In the genomic region with DNA sequence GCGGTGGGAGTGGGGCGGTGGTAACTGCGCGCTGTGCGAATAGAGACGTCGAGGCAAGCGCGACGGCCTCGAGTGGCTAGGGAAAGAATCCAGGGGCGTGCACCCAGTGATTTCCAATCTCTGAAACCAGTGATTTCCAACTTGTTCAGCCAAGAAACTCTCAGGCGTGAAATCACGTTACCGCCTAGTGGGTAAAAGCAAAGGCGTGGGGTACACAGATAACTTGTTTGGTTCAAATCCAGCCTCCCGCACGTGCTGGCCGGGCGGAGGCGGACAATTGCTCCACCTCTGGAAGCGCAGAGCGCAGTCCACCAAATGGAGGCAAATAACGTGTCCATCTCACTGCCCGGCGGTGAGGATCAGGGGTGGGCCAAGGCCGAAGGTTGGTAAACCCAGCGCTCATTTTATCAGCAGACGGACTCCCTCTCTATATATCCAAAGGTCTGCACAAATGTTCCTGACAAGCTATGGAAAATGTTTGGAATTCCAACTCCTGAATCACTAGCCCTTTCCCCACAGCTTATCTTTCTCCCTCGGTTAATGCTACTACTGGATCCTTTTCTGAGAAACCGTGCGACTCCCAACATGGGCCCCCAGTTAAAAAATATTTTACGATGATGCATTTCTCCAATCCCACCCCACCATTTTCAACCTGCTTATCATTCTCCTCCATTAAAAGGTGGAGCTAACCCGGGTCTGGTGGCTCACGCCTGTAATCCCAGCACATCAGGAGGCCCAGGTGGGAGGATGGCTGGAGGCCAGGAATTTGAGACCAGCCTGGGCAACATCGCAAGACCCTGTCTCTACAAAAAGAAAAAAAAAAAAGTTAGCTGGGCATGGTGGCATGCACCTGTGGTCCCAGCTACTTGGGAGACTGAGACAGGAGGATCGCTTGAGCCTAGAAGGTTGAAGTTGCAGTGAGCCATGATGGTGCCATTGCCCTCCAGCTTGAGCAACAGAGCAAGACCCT, we compare ENCODE assay signal across 8 cellular contexts. TPM values are rescaled to one million over a fixed set of nuclear protein-coding genes. Genes with fewer than 3 reads are reported as not detected.
A peak's percentile ranks its signal among the peaks of the same experiment; 100 is the strongest.
DNase-seq lines count a peak whose midpoint lies in the region; ATAC-seq, FAIRE-seq and TF ChIP-seq lines count a peak whose summit lies in the region.

No MANE protein-coding gene starts in this region.

- no peak for TF ChIP-seq POLR2A in H54 (IDR thresholded peaks at IDR 0.05; ENCODE audit: low read depth, low read length)

- H3K27ac ChIP-seq in RWPE2 (ENCODE audit: poor library complexity, severe bottlenecking) = no peak overlapping the region

- H3K27ac Mint-ChIP-seq in nephron = peak overlapping the region; percentile 83 to 94 (median 93)

- H3K4me1 ChIP-seq in RWPE2 (ENCODE audit: insufficient read depth, poor library complexity, severe bottlenecking) = peaks cover 4% of the 10 kb centered on the region

- FAIRE-seq in H54 (lab: Jason Lieb, UNC) = no peak

- in situ Hi-C loops in KBM-7 (cut with MboI; ENCODE audit: low pct_unique_long_range_greater_than_20kb, low sequenced_read_pairs) = no loop called here

- no peaks in the 10 kb centered on the region for H3K9me3 Mint-ChIP-seq in nephron

- peak overlapping the region; percentile 93 to 97 (median 95) for H3K4me3 Mint-ChIP-seq in nephron

- H3K4me1 Mint-ChIP-seq in nephron = peaks cover 22% of the 10 kb centered on the region

- no peaks in the 10 kb centered on the region for H3K36me3 ChIP-seq in RWPE2 (ENCODE audit: low read depth)

- no peak for TF ChIP-seq CTCF in GM12864 (IDR thresholded peaks at IDR 0.05; ENCODE audit: low read depth, low read length, missing control alignments)
- TF ChIP-seq CTCF in RWPE2 (IDR thresholded peaks at IDR 0.05; ENCODE audit: poor library complexity, severe bottlenecking) = no peak
- no peak for TF ChIP-seq CTCF in nephron (IDR thresholded peaks at IDR 0.05; ENCODE audit: unreplicated experiment in 3 of 3)

- peaks cover 3% of the 10 kb centered on the region for H3K27me3 Mint-ChIP-seq in nephron (ENCODE audit: low read depth)

- peak overlapping the region; percentile 67 for H3K4me3 ChIP-seq in GM12864 (ENCODE audit: low read depth, low read length)
- peak overlapping the region; percentile 69 for H3K4me3 ChIP-seq in RWPE2 (ENCODE audit: severe bottlenecking)

- no peaks in the 10 kb centered on the region for H3K27me3 ChIP-seq in RWPE2 (ENCODE audit: insufficient read depth, poor library complexity, severe bottlenecking)

- DNase-seq in GM12864 (ENCODE audit: low read depth) (no peak), RWPE2 (ENCODE audit: low spot score) (no peak), NCI-H2081 treated with DMSO at 0.1 percent for 48 hours (lab: John Stamatoyannopoulos, UW) (no peak), KBM-7 (no peak), H54 (ENCODE audit: insufficient read length, low spot score) (no peak)

- ATAC-seq in RWPE2 (ENCODE audit: low read depth) = no peak
- ATAC-seq in esophagus mucosa = peak; percentile 2
- no peak for ATAC-seq in HG02642 (IDR thresholded peaks at IDR 0.05; ENCODE audit: poor library complexity, unreplicated experiment)

- H3K36me3 Mint-ChIP-seq in nephron (ENCODE audit: low read depth) = no peaks in the 10 kb centered on the region

- no peaks in the 10 kb centered on the region for H3K9me3 ChIP-seq in RWPE2 (ENCODE audit: severe bottlenecking)

RNA-seq across cellular contexts. Expression of a gene that starts 0.9 kb away (rescaled TPM):
- total RNA-seq in esophagus mucosa = 23.5 TPM

RNA-seq across cellular contexts. Expression of a gene that starts 9.8 kb away (rescaled TPM):
- total RNA-seq in esophagus mucosa = 29.8 TPM
